19 cellular contexts compared by ENCODE assay signal in genomic region chr1:40107290-40107959, GRCh38. TPM values are rescaled to one million over a fixed set of nuclear protein-coding genes. Genes with fewer than 3 reads are reported as not detected.
DNase-seq lines count a peak whose midpoint lies in the region; ATAC-seq, FAIRE-seq and TF ChIP-seq lines count a peak whose summit lies in the region.
"Had no signal": no experiment of that assay in that cellular context is flagged by ENCODE, and none has a peak within 500 bp of the region (broad histone marks: within the 10 kb centered on the region; RNA-seq: fewer than 3 reads in every experiment).

No MANE protein-coding gene starts in this region.

- H3K36me3 ChIP-seq in small intestine (ENCODE audit: control insufficient read depth in 2 of 2, insufficient read depth in 2 of 2, low read length in 2 of 2), result no peaks in the 10 kb centered on the region
- H3K36me3 ChIP-seq: MG63, thyroid gland had no signal

- FAIRE-seq in small intestine (lab: Jason Lieb, UNC), result no peak
- FAIRE-seq: endothelial cell of umbilical vein, GM19239 had no signal

- 49 to 77% (median 54%) methylated on average over 6 of the region's 6 CpGs for WGBS in small intestine, 3 donors

- no peak overlapping the region for H3K4me3 ChIP-seq in small intestine (ENCODE audit: low read depth in 1 of 2, low read length in 2 of 2)
- H3K4me3 ChIP-seq: MG63, thyroid gland had no signal

- H3K27ac ChIP-seq in RWPE1 (no peak overlapping the region), small intestine (ENCODE audit: low read depth in 1 of 2, low read length in 1 of 2) (no peak overlapping the region)

- intact Hi-C loops in head of caudate nucleus (cut with DNase I), result no loop called here

- no peaks in the 10 kb centered on the region for H3K27me3 ChIP-seq in small intestine (ENCODE audit: control insufficient read depth in 2 of 2, insufficient read depth in 2 of 2, low read length in 2 of 2)
- H3K27me3 ChIP-seq: thyroid gland had no signal

- no peaks in the 10 kb centered on the region for H3K9me3 ChIP-seq in small intestine (ENCODE audit: control insufficient read depth, low read depth)
- H3K9me3 ChIP-seq: thyroid gland had no signal

- DNase-seq in HT-29 (ENCODE audit: low spot score), result peak; percentile 95
- peak; percentile 77 for DNase-seq in RWPE1 (ENCODE audit: low spot score)
- peak; percentile 69 for DNase-seq in islet precursor cell
- DNase-seq in small intestine, result peak; percentile 15
- no peak for DNase-seq in NCI-H2227 (lab: John Stamatoyannopoulos, UW; ENCODE audit: unreplicated experiment)
- DNase-seq in head of caudate nucleus, result no peak
- DNase-seq: activated CD4-positive, alpha-beta T cell treated with anti-CD3 and anti-CD28 coated beads for 36 hours; COR-L47; foreskin fibroblast; H9; MG63; NCI-H446; right cardiac atrium; stimulated activated naive B cell treated with anti-CD40 and anti-IgM and Interleukin-4, amounts not matched to agents 10 μg/mL and 1 μg/mL and 100 μg/mL, for 72 hours had no signal

- H3K4me1 ChIP-seq in small intestine (ENCODE audit: control insufficient read depth in 2 of 2, insufficient read depth in 1 of 2, low read depth in 1 of 2, low read length in 1 of 2), result no peaks in the 10 kb centered on the region

- POLR2A ChIA-PET in RWPE1 (lab: Yijun Ruan, JAX; ENCODE audit: low non-redundant PET), result no interaction called here

- TF ChIP-seq CTCF in RWPE1 (conservative IDR thresholded peaks at IDR 0.05; ENCODE audit: low read depth), result no peak

- CTCF ChIA-PET in RWPE1 (lab: Yijun Ruan, JAX), result no interaction called here

- ATAC-seq in GM19023 (IDR thresholded peaks at IDR 0.05; ENCODE audit: unreplicated experiment), result no peak
- ATAC-seq: activated CD4-positive, alpha-beta T cell treated with anti-CD3 and anti-CD28 coated beads for 36 hours; left lobe of liver; right cardiac atrium; stimulated activated naive B cell treated with anti-CD40 and anti-IgM and Interleukin-4, amounts not matched to agents 10 μg/mL and 1 μg/mL and 100 μg/mL, for 72 hours had no signal

RNA-seq across cellular contexts. Expression of gene PPT1, which starts 10.4 kb away (rescaled TPM):
- 56.2 and 67.0 TPM in 2 replicates for total RNA-seq in HT-29 (2014; rRNA removed; shearing (Covaris generic))
- 10 to 100 TPM in 1 of 3 donors, 1 to 10 TPM in 2; 5.1 to 37.1 (median 8.9) TPM for polyA plus RNA-seq in small intestine

RNA-seq across cellular contexts. Expression of gene RLF, which starts 53.8 kb away (rescaled TPM):
- 4.9 and 5.0 TPM in 2 replicates for total RNA-seq in HT-29 (2014; rRNA removed; shearing (Covaris generic))
- 1 to 10 TPM; 3.2 to 4.5 (median 3.8) TPM for polyA plus RNA-seq in small intestine

Comparison
In these comparisons a context has a peak if more than half of its experiments do, and no peak if none do; other contexts are left out.
1. DNase-seq: peak in HT-29 (single experiment), RWPE1 (single experiment), islet precursor cell (single experiment) and small intestine (single experiment); none in NCI-H2227 (single experiment) and head of caudate nucleus (0 of 42).